Comparison of ENCODE assay signal across 9 cellular contexts in the genomic region with DNA sequence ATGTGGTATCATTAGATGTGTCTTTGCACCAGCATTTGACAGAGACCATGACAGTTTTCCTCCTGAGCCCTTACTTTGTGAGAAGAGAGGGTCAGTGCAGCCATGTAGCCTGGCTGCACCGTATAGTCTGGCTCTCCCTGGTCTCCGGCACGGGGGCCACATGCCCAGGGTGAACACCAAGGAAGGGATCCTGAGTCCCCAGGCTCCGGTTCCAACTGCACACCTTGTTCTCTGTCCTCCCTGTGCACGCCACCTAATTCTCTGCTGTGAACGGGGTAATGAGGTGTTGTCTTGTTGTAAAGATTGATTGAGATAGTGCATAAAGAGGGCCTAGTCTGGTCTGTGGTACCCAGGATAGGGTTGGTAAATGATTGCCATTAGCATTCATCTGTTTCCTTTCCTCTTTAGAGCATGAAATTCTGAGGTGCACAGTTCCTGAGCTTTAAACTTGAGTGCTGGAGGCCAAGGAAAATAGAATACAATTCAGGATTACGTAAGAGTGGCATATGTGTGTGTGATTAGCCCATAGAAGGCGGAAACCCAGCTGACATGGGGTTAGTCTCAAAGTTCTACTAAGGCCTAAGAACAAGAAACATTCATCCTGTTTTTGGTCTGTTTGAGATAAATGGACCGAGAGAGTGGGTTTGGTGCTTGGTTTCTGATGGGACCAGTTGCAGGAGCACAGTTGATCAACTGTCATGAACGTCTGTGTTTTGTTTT. TPM values are rescaled to one million over a fixed set of nuclear protein-coding genes. Genes with fewer than 3 reads are reported as not detected.
DNase-seq lines count a peak whose midpoint lies in the region; ATAC-seq and TF ChIP-seq lines count a peak whose summit lies in the region.
"Had no signal": no experiment of that assay in that cellular context is flagged by ENCODE, and none has a peak within 500 bp of the region (broad histone marks: within the 10 kb centered on the region; RNA-seq: fewer than 3 reads in every experiment).

No MANE protein-coding gene starts in this region.

- TF ChIP-seq POLR2A in esophagus squamous epithelium (IDR thresholded peaks at IDR 0.05): peak in 1 of 4 donors; percentile 8

- peaks cover 44% of the 10 kb centered on the region for H3K79me1 ChIP-seq in mesendoderm (ENCODE audit: low read length)

- H3K79me2 ChIP-seq in mesendoderm (ENCODE audit: control insufficient read depth, insufficient read depth, low read length): peaks cover 78% of the 10 kb centered on the region

- H2BK5ac ChIP-seq in mesendoderm (ENCODE audit: low read length): no peak overlapping the region

- no peak overlapping the region for H3K23ac ChIP-seq in mesendoderm (ENCODE audit: low read length)

- H3K9me3 ChIP-seq in esophagus squamous epithelium: no peaks in the 10 kb centered on the region
- H3K9me3 ChIP-seq: SJSA1 had no signal

- H3K4me3 ChIP-seq in esophagus squamous epithelium (no peak overlapping the region), skin epidermis (no peak overlapping the region), mesendoderm (ENCODE audit: low read length) (no peak overlapping the region)
- H3K4me3 ChIP-seq: SJSA1 had no signal

- no peak overlapping the region for H3K18ac ChIP-seq in mesendoderm (ENCODE audit: low read length)

- intact Hi-C loops in esophagus squamous epithelium (cut with DNase I): no loop called here

- H3K4me2 ChIP-seq in mesendoderm (ENCODE audit: low read length): no peak overlapping the region

- H3K36me3 ChIP-seq in esophagus squamous epithelium (peaks cover 0 to 8% (median 0%) of the 10 kb centered on the region in 3 donors), mesendoderm (ENCODE audit: control insufficient read depth, insufficient read depth, low read length) (no peaks in the 10 kb centered on the region)

- H2AK5ac ChIP-seq in mesendoderm (ENCODE audit: low read length): no peak overlapping the region

- H3K9ac ChIP-seq in mesendoderm (ENCODE audit: low read length): no peak overlapping the region

- H3K27ac ChIP-seq in esophagus squamous epithelium (peak overlapping the region in 3 of 4 donors; percentile 20 to 54 (median 27)), skin epidermis (peak overlapping the region in 14 of 21 experiments; percentile 6 to 92 (median 60)), mesendoderm (ENCODE audit: low read depth, low read length) (no peak overlapping the region)
- H3K27ac ChIP-seq: SJSA1 had no signal

- no peak overlapping the region for H4K5ac ChIP-seq in mesendoderm (ENCODE audit: low read length)

- no peak for TF ChIP-seq CTCF in esophagus squamous epithelium (IDR thresholded peaks at IDR 0.05)

- DNase-seq in SIG-M5 treated with dmso at 0.1 percent for 504 hours (lab: John Stamatoyannopoulos, UW; ENCODE audit: unreplicated experiment): peak; percentile 93
- no peak for DNase-seq in esophagus squamous epithelium (lab: John Stamatoyannopoulos, UW)
- no peak for DNase-seq in mesendoderm
- DNase-seq in NCI-H1694 (lab: John Stamatoyannopoulos, UW): no peak
- DNase-seq in NCI-H1105 treated with DMSO at 0.1 percent for 48 hours (lab: John Stamatoyannopoulos, UW): no peak
- DNase-seq: retina had no signal

- no peak overlapping the region for H3K4ac ChIP-seq in mesendoderm (ENCODE audit: low read depth, low read length)

- H4K8ac ChIP-seq in mesendoderm (ENCODE audit: low read depth, low read length): no peak overlapping the region

- no peak overlapping the region for H3K56ac ChIP-seq in mesendoderm (ENCODE audit: low read length)

- WGBS in esophagus squamous epithelium, 2 donors: 71 to 72% methylated on average over 9 to 10 of the region's 10 CpGs
- no CpG with 5 or more reads among the region's 10 CpGs for WGBS in mesendoderm (ENCODE audit: extremely low coverage, insufficient coverage, low lambda C conversion rate)

- H2BK120ac ChIP-seq in mesendoderm (ENCODE audit: low read depth, low read length): no peak overlapping the region

- H3K27me3 ChIP-seq in esophagus squamous epithelium (no peaks in the 10 kb centered on the region), mesendoderm (ENCODE audit: insufficient read depth, low read length, poor library complexity) (no peaks in the 10 kb centered on the region)
- H3K27me3 ChIP-seq: SJSA1 had no signal

- no peak overlapping the region for H2BK15ac ChIP-seq in mesendoderm (replicated peaks; ENCODE audit: low read depth)

- peak; percentile 14 for ATAC-seq in HG02678 (IDR thresholded peaks at IDR 0.05; ENCODE audit: unreplicated experiment)

- H3K4me1 ChIP-seq in esophagus squamous epithelium (peaks cover 35 to 99% (median 73%) of the 10 kb centered on the region in 3 donors), mesendoderm (ENCODE audit: control insufficient read depth, low read depth, low read length) (peaks cover 18% of the 10 kb centered on the region)

RNA-seq across cellular contexts. Expression of a gene that starts 55.5 kb away (rescaled TPM):
- total RNA-seq in esophagus squamous epithelium: 10 to 100 TPM; 55.4 to 90.5 (median 62.5) TPM
- polyA plus RNA-seq in mesendoderm (2013, experiment 1 of 2): 76.8 TPM
- 75.2 TPM for polyA plus RNA-seq in mesendoderm (2013, experiment 2 of 2)
